Comparison of ENCODE assay signal across 8 cellular contexts in the genomic region with DNA sequence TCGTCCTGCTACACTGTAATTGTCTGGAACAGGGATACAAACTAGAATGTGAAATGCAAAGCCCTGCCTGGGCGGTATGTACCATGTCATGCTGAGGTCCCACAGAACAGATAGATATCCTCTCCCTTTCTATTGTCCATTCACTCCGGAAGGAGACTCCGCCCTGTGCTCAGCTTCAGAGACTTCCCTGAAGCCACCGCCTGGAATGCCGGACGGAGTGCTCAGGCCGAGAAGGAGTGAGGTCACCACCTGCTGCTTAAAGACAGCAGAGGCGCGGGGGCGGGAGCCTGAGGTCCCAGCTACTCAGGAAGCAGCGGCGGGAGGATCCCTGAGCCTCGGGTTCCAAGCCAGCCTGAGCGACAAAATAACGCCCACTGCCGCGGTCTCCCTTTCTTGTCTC. TPM values are rescaled to one million over a fixed set of nuclear protein-coding genes. Genes with fewer than 3 reads are reported as not detected.
DNase-seq lines count a peak whose midpoint lies in the region; ATAC-seq and TF ChIP-seq lines count a peak whose summit lies in the region.

No MANE protein-coding gene starts in this region.

- no peaks in the 10 kb centered on the region for H3K27me3 Mint-ChIP-seq in CD4-positive, alpha-beta memory T cell
- H3K27me3 Mint-ChIP-seq in memory B cell: peaks cover 2% of the 10 kb centered on the region

- no TSS peak for BruUV-seq in PC-3 (replicated peaks; lab: Mats Ljungman, UMichigan)

- H3K4me3 ChIP-seq in CD4-positive, alpha-beta memory T cell (ENCODE audit: low read length in 2 of 2): no peak overlapping the region
- no peak overlapping the region for H3K4me3 ChIP-seq in PC-3 (ENCODE audit: low read length)
- H3K4me3 ChIP-seq in tibial nerve: peak overlapping the region in 3 of 4 donors; percentile 51 to 92 (median 91)

- H2AFZ ChIP-seq in PC-3 (ENCODE audit: low read length): peak overlapping the region; percentile 86

- intact Hi-C loops in CD4-positive, alpha-beta memory T cell (cut with micrococcal nuclease): loop anchor here (1.0 kb wide), 6 partner anchors 13 to 458 kb away; a partner anchor contains a TSS
- intact Hi-C loops in PC-3 (cut with micrococcal nuclease): loop anchor here (5.0 kb wide), 1 partner anchor 187 kb away; a partner anchor contains a TSS

- 29 to 39% methylated on average over 18 of the region's 18 CpGs for WGBS in tibial nerve, 2 donors

- H3K36me3 ChIP-seq in CD4-positive, alpha-beta memory T cell (ENCODE audit: insufficient read depth, low read length): no peaks in the 10 kb centered on the region
- H3K36me3 ChIP-seq in PC-3 (ENCODE audit: low read depth, low read length) (no peaks in the 10 kb centered on the region), tibial nerve (peaks cover 0 to 13% (median 0%) of the 10 kb centered on the region in 3 donors)

- no peaks in the 10 kb centered on the region for H3F3A ChIP-seq in PC-3 (ENCODE audit: low read length, unreplicated experiment)

- H3K27ac ChIP-seq in CD4-positive, alpha-beta memory T cell (ENCODE audit: low read depth, low read length): peak overlapping the region; percentile 80
- H3K27ac ChIP-seq in PC-3 (ENCODE audit: low read length): peak overlapping the region; percentile 29
- H3K27ac ChIP-seq in tibial nerve: peak overlapping the region; percentile 69 to 92 (median 87)

- peak overlapping the region in 7 of 8 donors; percentile 57 to 97 (median 93) for H3K4me3 Mint-ChIP-seq in CD4-positive, alpha-beta memory T cell
- H3K4me3 Mint-ChIP-seq in memory B cell: peak overlapping the region; percentile 77

- POLR2A ChIA-PET in CD4-positive, alpha-beta memory T cell (lab: Charles Lee; ENCODE audit: partially characterized antibody): interaction anchor here (1.2 to 1.5 kb wide), 2 partner anchors 28 to 366 kb away, joined by 3 to 4 read pairs; a partner anchor contains a TSS
- POLR2A ChIA-PET in PC-3 (lab: Charles Lee; ENCODE audit: unreplicated experiment): interaction anchor here (0.7 kb wide), 1 partner anchor 689 kb away, joined by 3 read pairs; no protein-coding TSS in a partner anchor

- peaks cover 26% of the 10 kb centered on the region for H3K79me2 ChIP-seq in PC-3 (ENCODE audit: low read length)

- no peaks in the 10 kb centered on the region for H3K9me2 ChIP-seq in PC-3 (replicated peaks; ENCODE audit: low read length)

- 0 out of 2 replicates have a peak overlapping the region, but pooled peaks have one; percentile 1 for H3K9ac ChIP-seq in PC-3 (ENCODE audit: low read length)

- peaks cover 22% of the 10 kb centered on the region for H3K4me1 ChIP-seq in CD4-positive, alpha-beta memory T cell (ENCODE audit: insufficient read depth, low read length)
- peaks cover 9% of the 10 kb centered on the region; the same call in 1 of the 2 replicates for H3K4me1 ChIP-seq in PC-3 (ENCODE audit: insufficient read depth, low read length)
- H3K4me1 ChIP-seq in tibial nerve: peaks cover 0 to 30% (median 5%) of the 10 kb centered on the region in 4 donors

- TF ChIP-seq EP300 in tibial nerve (IDR thresholded peaks at IDR 0.05): no peak

- H3K9me3 Mint-ChIP-seq in CD4-positive, alpha-beta memory T cell: peaks cover 0 to 3% (median 0%) of the 10 kb centered on the region in 8 donors
- no peaks in the 10 kb centered on the region for H3K9me3 Mint-ChIP-seq in memory B cell

- H3K27ac Mint-ChIP-seq in CD4-positive, alpha-beta memory T cell: peak overlapping the region; percentile 94 to 98 (median 97)
- no peak overlapping the region for H3K27ac Mint-ChIP-seq in memory B cell

- no peaks in the 10 kb centered on the region for H4K20me1 ChIP-seq in PC-3 (ENCODE audit: low read length)

- peaks cover 17 to 41% (median 25%) of the 10 kb centered on the region in 4 donors for H3K4me1 Mint-ChIP-seq in CD4-positive, alpha-beta memory T cell
- H3K4me1 Mint-ChIP-seq in memory B cell: peaks cover 16% of the 10 kb centered on the region

- peak overlapping the region; percentile 88 for H3K4me2 ChIP-seq in PC-3 (ENCODE audit: low read length)

- DNase-seq in CD4-positive, alpha-beta memory T cell: no peak
- DNase-seq in PC-3 (peak; percentile 69), ecto neural progenitor cell (ENCODE audit: low spot score) (peak; percentile 85), memory B cell (ENCODE audit: low spot score in 2 of 2) (no peak), tibial nerve (ENCODE audit: low spot score in 2 of 2) (peak; percentile 44 to 46), HUDEP-2 (lab: John Stamatoyannopoulos, UW; ENCODE audit: unreplicated experiment in 76 of 76) (no peak)

- H3K9me3 ChIP-seq in CD4-positive, alpha-beta memory T cell (ENCODE audit: control insufficient read depth in 1 of 2, low read length in 2 of 2): no peaks in the 10 kb centered on the region
- H3K9me3 ChIP-seq in PC-3 (ENCODE audit: low read length) (peaks cover 11% of the 10 kb centered on the region; the same call in 1 of the 2 replicates), tibial nerve (no peaks in the 10 kb centered on the region)

- CTCF ChIA-PET in CD4-positive, alpha-beta memory T cell (lab: Charles Lee; ENCODE audit: partially characterized antibody): interaction anchor here (0.8 kb wide), 1 partner anchor 225 kb away, joined by 4 read pairs; no protein-coding TSS in a partner anchor
- CTCF ChIA-PET in PC-3 (lab: Charles Lee): no interaction called here

- peak; percentile 31 for ATAC-seq in PC-3
- ATAC-seq in memory B cell (ENCODE audit: low read depth): no peak
- ATAC-seq in HG02763 (IDR thresholded peaks at IDR 0.05; ENCODE audit: unreplicated experiment): no peak
- no peak for ATAC-seq in GM18907 (IDR thresholded peaks at IDR 0.05; ENCODE audit: unreplicated experiment)

- TF ChIP-seq POLR2A in tibial nerve (IDR thresholded peaks at IDR 0.05): no peak

- no peaks in the 10 kb centered on the region for H3K27me3 ChIP-seq in CD4-positive, alpha-beta memory T cell (ENCODE audit: insufficient read depth, low read length)
- no peaks in the 10 kb centered on the region for H3K27me3 ChIP-seq in PC-3 (ENCODE audit: low read length)
- H3K27me3 ChIP-seq in tibial nerve: no peaks in the 10 kb centered on the region

- peaks cover 0 to 11% of the 10 kb centered on the region in 2 donors for H3K36me3 Mint-ChIP-seq in CD4-positive, alpha-beta memory T cell
- H3K36me3 Mint-ChIP-seq in memory B cell: peaks cover 5% of the 10 kb centered on the region

- TF ChIP-seq CTCF in PC-3 (conservative IDR thresholded peaks at IDR 0.05; ENCODE audit: low read depth, low read length) (no peak), tibial nerve (IDR thresholded peaks at IDR 0.05) (no peak)

RNA-seq across cellular contexts. Expression of a gene that starts 0.9 kb away (rescaled TPM):
- total RNA-seq in CD4-positive, alpha-beta memory T cell: 10 to 100 TPM; 52.8 to 53.7 TPM
- 10 to 100 TPM; 23.6 to 37.9 TPM for polyA plus RNA-seq in CD4-positive, alpha-beta memory T cell
- total RNA-seq in PC-3 (2014; rRNA removed) (8.4 and 12.7 TPM in 2 replicates), tibial nerve (10 to 100 TPM; 11.6 to 15.9 (median 13.3) TPM)

RNA-seq across cellular contexts. Expression of a gene that starts 50.9 kb away (rescaled TPM):
- total RNA-seq in CD4-positive, alpha-beta memory T cell: 10 to 100 TPM; 43.3 to 47.8 TPM
- polyA plus RNA-seq in CD4-positive, alpha-beta memory T cell: 10 to 100 TPM; 10.9 to 20.1 TPM
- total RNA-seq in PC-3 (2014; rRNA removed) (5.4 and 8.6 TPM in 2 replicates), tibial nerve (10 to 100 TPM in 1 of 4 donors, 1 to 10 TPM in 3; 6.3 to 10.3 (median 8.2) TPM)

Comparison
In these comparisons a context has a peak if more than half of its experiments do, and no peak if none do; other contexts are left out.
1. DNase-seq: peak in PC-3 (single experiment), ecto neural progenitor cell (single experiment) and tibial nerve (2 of 2); none in CD4-positive, alpha-beta memory T cell (0 of 5), memory B cell (0 of 2) and HUDEP-2 (0 of 76).
2. H3K27ac ChIP-seq: peak in every context shown above with its lines; median percentile 87 in tibial nerve; 80 in CD4-positive, alpha-beta memory T cell; 29 in PC-3.
3. H3K4me3 ChIP-seq: peak in tibial nerve (3 of 4); none in CD4-positive, alpha-beta memory T cell (0 of 2) and PC-3 (single experiment).